ENCODE assay signal across 8 cellular contexts in the genomic region with DNA sequence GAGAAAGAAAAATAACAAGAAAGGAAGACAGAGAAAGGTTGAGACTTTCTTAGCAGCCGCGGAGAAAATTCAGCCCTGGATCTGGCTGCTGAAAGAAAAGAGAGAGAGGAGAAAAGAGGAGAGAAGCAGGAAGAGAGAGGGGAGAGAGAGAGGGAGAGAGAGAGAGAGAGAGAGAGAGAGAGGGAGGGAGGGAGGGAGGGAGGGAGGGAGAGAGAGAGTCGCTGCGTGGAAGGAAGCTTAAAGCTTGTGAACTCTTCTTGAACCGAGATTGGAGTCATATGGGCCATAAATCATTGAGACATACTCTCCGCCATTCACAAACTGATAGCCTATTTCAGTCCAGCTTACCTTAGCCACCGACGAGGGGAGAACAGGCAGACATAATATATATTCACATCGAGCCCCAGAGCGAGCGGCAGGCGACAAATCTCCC. TPM values are rescaled to one million over a fixed set of nuclear protein-coding genes. Genes with fewer than 3 reads are reported as not detected.
DNase-seq lines count a peak whose midpoint lies in the region; ATAC-seq lines count a peak whose summit lies in the region.

No MANE protein-coding gene starts in this region.

- no peaks in the 10 kb centered on the region for H3K9me3 Mint-ChIP-seq in CD8-positive, alpha-beta memory T cell
- no peaks in the 10 kb centered on the region for H3K9me3 Mint-ChIP-seq in activated CD8-positive, alpha-beta T cell treated with anti-CD3 and anti-CD28 coated beads, Interleukin-2, amount 10 ng/mL, durations not matched to agents 7 days and 5 days (ENCODE audit: insufficient read depth)

- no peaks in the 10 kb centered on the region for H3K4me1 ChIP-seq in CD8-positive, alpha-beta memory T cell (ENCODE audit: insufficient read depth, low read length)
- H3K4me1 ChIP-seq in iPS-15b (ENCODE audit: control insufficient read depth, insufficient read depth, low read length), result no peaks in the 10 kb centered on the region

- peaks cover 4 to 13% (median 6%) of the 10 kb centered on the region in 3 donors for H3K4me1 Mint-ChIP-seq in CD8-positive, alpha-beta memory T cell
- H3K4me1 Mint-ChIP-seq in activated CD8-positive, alpha-beta T cell treated with anti-CD3 and anti-CD28 coated beads, Interleukin-2, amount 10 ng/mL, durations not matched to agents 7 days and 5 days (ENCODE audit: low read depth), result peaks cover 9% of the 10 kb centered on the region

- H3K9me3 ChIP-seq in CD8-positive, alpha-beta memory T cell (ENCODE audit: low read length), result no peaks in the 10 kb centered on the region
- H3K9me3 ChIP-seq in iPS-15b (ENCODE audit: control insufficient read depth, insufficient read depth, low read length), result no peaks in the 10 kb centered on the region

- H3K4me3 ChIP-seq in CD8-positive, alpha-beta memory T cell (ENCODE audit: low read length), result no peak overlapping the region
- H3K4me3 ChIP-seq in iPS-15b (ENCODE audit: low read depth, low read length), result peak overlapping the region; percentile 30

- POLR2A ChIA-PET in CD8-positive, alpha-beta memory T cell (lab: Charles Lee), result no interaction called here
- POLR2A ChIA-PET in activated CD8-positive, alpha-beta T cell treated with anti-CD3 and anti-CD28 coated beads, Interleukin-2, amount 10 ng/mL, durations not matched to agents 7 days and 5 days (lab: Charles Lee), result interaction anchor here (0.6 kb wide), 1 partner anchor 22 kb away, joined by 3 read pairs; no protein-coding TSS in a partner anchor

- H3K27me3 Mint-ChIP-seq in CD8-positive, alpha-beta memory T cell, result peaks cover 9 to 14% of the 10 kb centered on the region in 2 donors
- H3K27me3 Mint-ChIP-seq in activated CD8-positive, alpha-beta T cell treated with anti-CD3 and anti-CD28 coated beads, Interleukin-2, amount 10 ng/mL, durations not matched to agents 7 days and 5 days (ENCODE audit: low read depth), result peaks cover 13% of the 10 kb centered on the region

- no peak overlapping the region for H3K9ac ChIP-seq in iPS-15b (ENCODE audit: low read depth, low read length)

- H3K36me3 Mint-ChIP-seq in CD8-positive, alpha-beta memory T cell, result peaks cover 0 to 6% (median 4%) of the 10 kb centered on the region in 3 donors
- H3K36me3 Mint-ChIP-seq in activated CD8-positive, alpha-beta T cell treated with anti-CD3 and anti-CD28 coated beads, Interleukin-2, amount 10 ng/mL, durations not matched to agents 7 days and 5 days (ENCODE audit: low read depth), result peaks cover 4% of the 10 kb centered on the region

- no peaks in the 10 kb centered on the region for H3K36me3 ChIP-seq in CD8-positive, alpha-beta memory T cell (ENCODE audit: insufficient read depth, low read length)
- no peaks in the 10 kb centered on the region for H3K36me3 ChIP-seq in iPS-15b (ENCODE audit: control insufficient read depth, insufficient read depth, low read length)

- H3K27me3 ChIP-seq in CD8-positive, alpha-beta memory T cell (ENCODE audit: insufficient read depth, low read length, poor library complexity, severe bottlenecking), result no peaks in the 10 kb centered on the region
- H3K27me3 ChIP-seq in iPS-15b (ENCODE audit: control insufficient read depth, insufficient read depth, low read length), result peaks cover 96% of the 10 kb centered on the region

- DNase-seq in CD8-positive, alpha-beta memory T cell, result peak in 1 of 5 donors; percentile 18
- DNase-seq in LHCN-M2 (ENCODE audit: low read depth), result peak; percentile 70
- DNase-seq in activated CD8-positive, alpha-beta T cell treated with anti-CD3 and anti-CD28 coated beads, Interleukin-2, amount 10 ng/mL, durations not matched to agents 7 days and 5 days, result no peak
- peak; percentile 83 for DNase-seq in stromal cell of bone marrow (ENCODE audit: low read depth)
- DNase-seq in OCI-M2 (lab: John Stamatoyannopoulos, UW; ENCODE audit: unreplicated experiment), result no peak

- CTCF ChIA-PET in CD8-positive, alpha-beta memory T cell (lab: Charles Lee), result interaction anchor here (1.0 to 2.6 kb wide), 2 partner anchors 12 to 62 kb away, joined by 4 to 7 read pairs; no protein-coding TSS in a partner anchor
- CTCF ChIA-PET in activated CD8-positive, alpha-beta T cell treated with anti-CD3 and anti-CD28 coated beads, Interleukin-2, amount 10 ng/mL, durations not matched to agents 7 days and 5 days (lab: Charles Lee), result interaction anchor here (1.0 to 1.2 kb wide), 2 partner anchors 54 to 203 kb away, joined by 3 read pairs; no protein-coding TSS in a partner anchor

- H3K4me3 Mint-ChIP-seq in CD8-positive, alpha-beta memory T cell, result peak overlapping the region; percentile 75 to 88 (median 83)
- H3K4me3 Mint-ChIP-seq in activated CD8-positive, alpha-beta T cell treated with anti-CD3 and anti-CD28 coated beads, Interleukin-2, amount 10 ng/mL, durations not matched to agents 7 days and 5 days, result peak overlapping the region; percentile 60

- peak; percentile 59 for ATAC-seq in activated CD8-positive, alpha-beta T cell treated with anti-CD3 and anti-CD28 coated beads, Interleukin-2, amount 10 ng/mL, durations not matched to agents 7 days and 5 days
- ATAC-seq in HG03159 (IDR thresholded peaks at IDR 0.05; ENCODE audit: unreplicated experiment) (no peak), GM19351 (IDR thresholded peaks at IDR 0.05; ENCODE audit: unreplicated experiment) (no peak)

- H3K27ac ChIP-seq in CD8-positive, alpha-beta memory T cell (ENCODE audit: low read depth, low read length), result no peak overlapping the region

- H3K27ac Mint-ChIP-seq in CD8-positive, alpha-beta memory T cell, result peak overlapping the region in 6 of 8 donors; percentile 30 to 91 (median 68)
- H3K27ac Mint-ChIP-seq in activated CD8-positive, alpha-beta T cell treated with anti-CD3 and anti-CD28 coated beads, Interleukin-2, amount 10 ng/mL, durations not matched to agents 7 days and 5 days, result peak overlapping the region; percentile 67

RNA-seq across cellular contexts. Expression of a gene that starts 10.3 kb away (rescaled TPM):
- 10 to 100 TPM; 16.7 to 18.3 TPM for total RNA-seq in CD8-positive, alpha-beta memory T cell
- polyA plus RNA-seq in CD8-positive, alpha-beta memory T cell, result 12.8 TPM
- total RNA-seq in LHCN-M2 (2014; rRNA removed), result 59.3 and 65.3 TPM in 2 replicates
- polyA plus RNA-seq in LHCN-M2 (2012), result 30.4 TPM
- 10 to 100 TPM; 15.7 to 17.7 TPM for total RNA-seq in activated CD8-positive, alpha-beta T cell treated with anti-CD3 and anti-CD28 coated beads, Interleukin-2, amount 10 ng/mL, durations not matched to agents 7 days and 5 days

RNA-seq across cellular contexts. Expression of a gene that starts 23.0 kb away (rescaled TPM):
- total RNA-seq in CD8-positive, alpha-beta memory T cell, result 1 to 10 TPM; 3.4 to 3.7 TPM
- polyA plus RNA-seq in CD8-positive, alpha-beta memory T cell, result 0.33 TPM
- 5.2 and 5.5 TPM in 2 replicates for total RNA-seq in LHCN-M2 (2014; rRNA removed)
- 4.3 TPM for polyA plus RNA-seq in LHCN-M2 (2012)
- 1 to 10 TPM; 5.7 to 6.1 TPM for total RNA-seq in activated CD8-positive, alpha-beta T cell treated with anti-CD3 and anti-CD28 coated beads, Interleukin-2, amount 10 ng/mL, durations not matched to agents 7 days and 5 days

RNA-seq across cellular contexts. Expression of a gene that starts 24.4 kb away (rescaled TPM):
- total RNA-seq in CD8-positive, alpha-beta memory T cell, result not detected
- polyA plus RNA-seq in CD8-positive, alpha-beta memory T cell, result not detected
- not detected in 2 replicates for total RNA-seq in LHCN-M2 (2014; rRNA removed)
- polyA plus RNA-seq in LHCN-M2 (2012), result not detected
- not detected for total RNA-seq in activated CD8-positive, alpha-beta T cell treated with anti-CD3 and anti-CD28 coated beads, Interleukin-2, amount 10 ng/mL, durations not matched to agents 7 days and 5 days

RNA-seq across cellular contexts. Expression of a gene that starts 34.8 kb away (rescaled TPM):
- 1 to 10 TPM; 3.0 to 3.5 TPM for total RNA-seq in CD8-positive, alpha-beta memory T cell
- 0.10 TPM for polyA plus RNA-seq in CD8-positive, alpha-beta memory T cell
- total RNA-seq in LHCN-M2 (2014; rRNA removed), result 9.0 and 12.1 TPM in 2 replicates
- 6.4 TPM for polyA plus RNA-seq in LHCN-M2 (2012)
- total RNA-seq in activated CD8-positive, alpha-beta T cell treated with anti-CD3 and anti-CD28 coated beads, Interleukin-2, amount 10 ng/mL, durations not matched to agents 7 days and 5 days, result 10 to 100 TPM in 1 of 2 experiments, 1 to 10 TPM in 1; 8.2 to 10.3 TPM

RNA-seq across cellular contexts. Expression of a gene that starts 38.4 kb away (rescaled TPM):
- total RNA-seq in CD8-positive, alpha-beta memory T cell, result not detected
- not detected for polyA plus RNA-seq in CD8-positive, alpha-beta memory T cell
- total RNA-seq in LHCN-M2 (2014; rRNA removed), result 0.90 and 1.8 TPM in 2 replicates
- polyA plus RNA-seq in LHCN-M2 (2012), result 3.5 TPM
- total RNA-seq in activated CD8-positive, alpha-beta T cell treated with anti-CD3 and anti-CD28 coated beads, Interleukin-2, amount 10 ng/mL, durations not matched to agents 7 days and 5 days, result not detected

Comparison
In these comparisons a context has a peak if more than half of its experiments do, and no peak if none do; other contexts are left out.
1. DNase-seq: peak in LHCN-M2 (single experiment) and stromal cell of bone marrow (single experiment); none in activated CD8-positive, alpha-beta T cell treated with anti-CD3 and anti-CD28 coated beads, Interleukin-2, amount 10 ng/mL, durations not matched to agents 7 days and 5 days (single experiment) and OCI-M2 (single experiment).